8 cellular contexts compared by ENCODE assay signal in genomic region chr6:32843979-32844838, GRCh38. TPM values are rescaled to one million over a fixed set of nuclear protein-coding genes. Genes with fewer than 3 reads are reported as not detected.
A peak's percentile ranks its signal among the peaks of the same experiment; 100 is the strongest.
DNase-seq lines count a peak whose midpoint lies in the region; ATAC-seq and TF ChIP-seq lines count a peak whose summit lies in the region.

Gene PSMB8 (minus strand): TSS chr6:32844047. CDS start chr6:32843996, 51 bp downstream.

- TF ChIP-seq POLR2A in GM19193 (IDR thresholded peaks at IDR 0.05; ENCODE audit: extremely low read depth, insufficient read depth, insufficient read length) = peak; percentile 92

- ATAC-seq in HG03432 (IDR thresholded peaks at IDR 0.05; ENCODE audit: unreplicated experiment) = peak; percentile 75

- H3K27me3 ChIP-seq in kidney epithelial cell (ENCODE audit: control insufficient read depth, insufficient read depth, low read length) = no peaks in the 10 kb centered on the region

- H3K4me3 ChIP-seq in kidney epithelial cell (ENCODE audit: low read depth, low read length) = peak within 1 kb of the TSS; percentile 84

- DNase-seq in Ammon's horn (ENCODE audit: low spot score) = peak; percentile 98
- peak; percentile 98 for DNase-seq in NCI-H510A (lab: John Stamatoyannopoulos, UW)
- DNase-seq in activated CD4-positive, alpha-beta T cell treated with anti-CD3 and anti-CD28 coated beads for 24 hours (ENCODE audit: low read depth in 2 of 2) = peak; percentile 94 to 98
- DNase-seq in cerebellum (ENCODE audit: low spot score) = peak; percentile 98
- DNase-seq in kidney epithelial cell (ENCODE audit: low read depth) = peak; percentile 84
- peak; percentile 99 for DNase-seq in stimulated activated CD4-positive, alpha-beta T cell treated with anti-CD3 and anti-CD28 coated beads, Interleukin-15, amount 100 ng/mL, for 24 hours

- TF ChIP-seq CTCF in kidney epithelial cell (IDR thresholded peaks at IDR 0.05; ENCODE audit: insufficient read depth, low read length, poor library complexity, severe bottlenecking) = peak; percentile 37

- no peaks in the 10 kb centered on the region for H3K36me3 ChIP-seq in kidney epithelial cell (ENCODE audit: control insufficient read depth, insufficient read depth, low read length)

RNA-seq across cellular contexts. Expression of gene PSMB8, which starts in this region (rescaled TPM):
- total RNA-seq in cerebellum (4.0 TPM), kidney epithelial cell (62.8 and 84.1 TPM in 2 replicates)

Comparison
In these comparisons a context has a peak if more than half of its experiments do, and no peak if none do; other contexts are left out.
1. Peak in every context shown above with its lines: DNase-seq, ATAC-seq and H3K4me3 ChIP-seq.
2. RNA of gene PSMB8 (total RNA-seq): 62.8 to 84.1 TPM in kidney epithelial cell; 4.0 TPM in cerebellum (single experiment); every median in the first group is over 10 times any median in the second.